ENCODE assay signal across 9 cellular contexts in the genomic region with DNA sequence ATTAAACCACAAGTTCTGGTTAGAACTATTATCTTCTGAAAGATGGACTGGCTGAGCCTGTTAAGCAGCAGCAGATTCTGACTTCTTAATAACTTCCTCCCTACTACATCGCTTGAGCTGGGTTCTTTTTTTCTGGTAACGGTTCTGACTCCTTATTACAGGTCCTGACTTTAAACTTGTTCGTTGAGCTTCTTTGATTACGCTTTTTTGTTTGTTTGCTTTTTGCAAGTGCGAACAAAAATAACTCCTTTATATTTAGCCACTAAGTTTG. TPM values are rescaled to one million over a fixed set of nuclear protein-coding genes. Genes with fewer than 3 reads are reported as not detected.
DNase-seq lines count a peak whose midpoint lies in the region; TF ChIP-seq lines count a peak whose summit lies in the region.
"Had no signal": no experiment of that assay in that cellular context is flagged by ENCODE, and none has a peak within 500 bp of the region (broad histone marks: within the 10 kb centered on the region; RNA-seq: fewer than 3 reads in every experiment).

No MANE protein-coding gene starts in this region.

- H4K20me1 ChIP-seq in OCI-LY7 (ENCODE audit: insufficient read depth, low read length) = no peaks in the 10 kb centered on the region; the same call in 1 of the 2 replicates

- H3K36me3 ChIP-seq in ES-I3 (ENCODE audit: insufficient read depth, low read length) (no peaks in the 10 kb centered on the region), OCI-LY7 (ENCODE audit: insufficient read depth, low read length) (peaks cover 10% of the 10 kb centered on the region), parathyroid adenoma (ENCODE audit: control insufficient read depth, insufficient read depth, low read length) (no peaks in the 10 kb centered on the region)

- H3K27me3 ChIP-seq in parathyroid adenoma (ENCODE audit: control insufficient read depth, insufficient read depth, low read length) = no peaks in the 10 kb centered on the region

- no TSS peak for BruUV-seq in OCI-LY7 (replicated peaks; lab: Mats Ljungman, UMichigan)

- H3K27ac ChIP-seq in OCI-LY7 (ENCODE audit: low read depth, low read length, poor library complexity, severe bottlenecking) = peak overlapping the region; percentile 78
- peak overlapping the region; percentile 91 for H3K27ac ChIP-seq in epithelial cell of prostate
- no peak overlapping the region for H3K27ac ChIP-seq in parathyroid adenoma

- H3K79me2 ChIP-seq in OCI-LY7 (ENCODE audit: insufficient read depth, low read depth, low read length) (peaks cover 55% of the 10 kb centered on the region), parathyroid adenoma (peaks cover 2% of the 10 kb centered on the region)

- no peak for TF ChIP-seq CTCF in OCI-LY7 (conservative IDR thresholded peaks at IDR 0.05; ENCODE audit: low read length)
- TF ChIP-seq CTCF in parathyroid adenoma (IDR thresholded peaks at IDR 0.05) = no peak

- H3K9me2 ChIP-seq in OCI-LY7 (ENCODE audit: insufficient read depth, low read length) = no peaks in the 10 kb centered on the region

- no peaks in the 10 kb centered on the region for H3K9me3 ChIP-seq in ES-I3 (ENCODE audit: control insufficient read depth, insufficient read depth, low read length)
- no peaks in the 10 kb centered on the region for H3K9me3 ChIP-seq in OCI-LY7 (ENCODE audit: low read length)
- H3K9me3 ChIP-seq in parathyroid adenoma (ENCODE audit: control insufficient read depth, low read length) = no peaks in the 10 kb centered on the region

- POLR2A ChIA-PET in OCI-LY7 (lab: Charles Lee) = interaction anchor here (0.6 to 1.0 kb wide), 6 partner anchors 14 to 107 kb away, joined by 3 to 7 read pairs (median 3); no protein-coding TSS in a partner anchor

- H3K4me2 ChIP-seq in OCI-LY7 (ENCODE audit: low read length) (peak overlapping the region; percentile 83), parathyroid adenoma (ENCODE audit: low read length) (peak overlapping the region; percentile 61)

- H2AFZ ChIP-seq in OCI-LY7 (ENCODE audit: low read length) (no peak overlapping the region; the same call in 1 of the 2 replicates), parathyroid adenoma (peak overlapping the region; percentile 33)

- CTCF ChIA-PET in OCI-LY7 (lab: Charles Lee; ENCODE audit: unreplicated experiment) = no interaction called here

- H3K9ac ChIP-seq in ES-I3 (ENCODE audit: low read depth, low read length) = peak overlapping the region; percentile 80
- H3K9ac ChIP-seq in parathyroid adenoma = no peak overlapping the region

- H3K4me1 ChIP-seq in ES-I3 (ENCODE audit: insufficient read depth, low read length) = peaks cover 5% of the 10 kb centered on the region
- H3K4me1 ChIP-seq in OCI-LY7 (ENCODE audit: insufficient read depth, low read length, poor library complexity, severe bottlenecking) = peaks cover 35% of the 10 kb centered on the region
- no peaks in the 10 kb centered on the region for H3K4me1 ChIP-seq in parathyroid adenoma

- intact Hi-C loops in OCI-LY7 (cut with micrococcal nuclease; ENCODE audit: unreplicated experiment) (no loop called here), posterior cingulate gyrus (cut with DNase I) (loop anchor here (2.0 kb wide), 1 partner anchor 116 kb away; no protein-coding TSS in a partner anchor)

- peak overlapping the region; percentile 100 for H3K4me3 ChIP-seq in OCI-LY7 (ENCODE audit: low read depth, low read length, poor library complexity, severe bottlenecking)
- peak overlapping the region; percentile 71 for H3K4me3 ChIP-seq in parathyroid adenoma (ENCODE audit: low read depth, low read length)

- DNase-seq in OCI-LY7 (ENCODE audit: low spot score) (peak; percentile 25), epithelial cell of prostate (ENCODE audit: low read depth, low spot score) (no peak), posterior cingulate gyrus (no peak), KG1 (lab: John Stamatoyannopoulos, UW) (no peak), NCI-H2171 treated with DMSO at 0.1 percent for 48 hours (lab: John Stamatoyannopoulos, UW) (no peak)
- no peak for DNase-seq in stimulated activated CD4-positive, alpha-beta T cell treated with anti-CD3 and anti-CD28 coated beads, Interleukin-4, amount 100 ng/mL, for 1 hour

RNA-seq across cellular contexts. Expression of a gene that starts 1.1 kb away (rescaled TPM):
- 19.1 and 19.2 TPM in 2 replicates for total RNA-seq in OCI-LY7 (2014; rRNA removed; shearing (Covaris generic))
- total RNA-seq in OCI-LY7 (2022) = 58.9 and 59.1 TPM in 2 replicates

RNA-seq across cellular contexts. Expression of a gene that starts 22.0 kb away (rescaled TPM):
- not detected in 2 replicates for total RNA-seq in OCI-LY7 (2014; rRNA removed; shearing (Covaris generic))
- total RNA-seq in OCI-LY7 (2022) = not detected in 2 replicates
- total RNA-seq: LHCN-M2 had no signal

RNA-seq across cellular contexts. Expression of a gene that starts 38.7 kb away (rescaled TPM):
- 2.1 and 2.8 TPM in 2 replicates for total RNA-seq in OCI-LY7 (2014; rRNA removed; shearing (Covaris generic))
- 8.8 and 10.6 TPM in 2 replicates for total RNA-seq in OCI-LY7 (2022)

RNA-seq across cellular contexts. Expression of a gene that starts 58.4 kb away (rescaled TPM):
- total RNA-seq in OCI-LY7 (2014; rRNA removed; shearing (Covaris generic)) = not detected in 2 replicates
- total RNA-seq in OCI-LY7 (2022) = not detected in 2 replicates
